14 cellular contexts compared by ENCODE assay signal in the genomic region with DNA sequence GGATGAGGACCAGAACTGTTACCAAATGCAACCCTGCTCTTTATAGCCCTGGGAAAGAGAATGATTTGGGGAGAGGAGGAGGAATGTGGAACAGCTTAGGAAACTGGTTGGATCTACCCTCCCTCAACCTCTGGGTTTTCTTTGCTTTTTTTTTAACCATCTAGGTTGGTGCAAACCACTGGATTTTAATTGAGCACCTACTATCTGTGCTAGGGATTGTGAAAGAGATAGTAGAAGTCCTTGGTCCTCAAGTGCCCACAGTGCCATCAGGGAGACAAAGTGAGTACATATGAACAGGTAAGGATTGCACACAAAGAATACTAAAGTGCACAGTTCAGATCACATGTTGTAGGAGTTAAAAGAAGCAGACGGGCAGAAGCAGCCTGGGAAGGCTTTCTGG. TPM values are rescaled to one million over a fixed set of nuclear protein-coding genes. Genes with fewer than 3 reads are reported as not detected.
DNase-seq lines count a peak whose midpoint lies in the region; ATAC-seq and TF ChIP-seq lines count a peak whose summit lies in the region.
"Had no signal": no experiment of that assay in that cellular context is flagged by ENCODE, and none has a peak within 500 bp of the region (broad histone marks: within the 10 kb centered on the region; RNA-seq: fewer than 3 reads in every experiment).

No MANE protein-coding gene starts in this region.

- no peak overlapping the region for H2AFZ ChIP-seq in OCI-LY7 (ENCODE audit: low read length)

- peaks cover 68% of the 10 kb centered on the region for H3K36me3 Mint-ChIP-seq in activated CD4-positive, alpha-beta T cell treated with anti-CD3 and anti-CD28 coated beads, Interleukin-2, amount 10 ng/mL, durations not matched to agents 24 days and 14 days (ENCODE audit: low read depth)
- peaks cover 65% of the 10 kb centered on the region for H3K36me3 Mint-ChIP-seq in stimulated activated memory B cell treated with anti-CD40 and anti-IgM and Interleukin-4, amounts not matched to agents 10 μg/mL and 1 μg/mL and 100 μg/mL, for 72 hours

- H3K4me3 Mint-ChIP-seq in activated CD4-positive, alpha-beta T cell treated with anti-CD3 and anti-CD28 coated beads, Interleukin-2, amount 10 ng/mL, durations not matched to agents 24 days and 14 days: peak overlapping the region; percentile 92
- peak overlapping the region; percentile 95 for H3K4me3 Mint-ChIP-seq in stimulated activated memory B cell treated with anti-CD40 and anti-IgM and Interleukin-4, amounts not matched to agents 10 μg/mL and 1 μg/mL and 100 μg/mL, for 72 hours

- POLR2A ChIA-PET in OCI-LY7 (lab: Charles Lee): interaction anchor here (1.1 kb wide), 1 partner anchor 30 kb away, joined by 3 read pairs; no protein-coding TSS in a partner anchor

- H3K4me3 ChIP-seq in OCI-LY7 (ENCODE audit: low read depth, low read length, poor library complexity, severe bottlenecking): no peak overlapping the region
- peak overlapping the region; percentile 21 for H3K4me3 ChIP-seq in coronary artery
- no peak overlapping the region for H3K4me3 ChIP-seq in tibial nerve
- H3K4me3 ChIP-seq: colonic mucosa had no signal

- no peaks in the 10 kb centered on the region for H3K9me3 Mint-ChIP-seq in activated CD4-positive, alpha-beta T cell treated with anti-CD3 and anti-CD28 coated beads, Interleukin-2, amount 10 ng/mL, durations not matched to agents 24 days and 14 days
- no peaks in the 10 kb centered on the region for H3K9me3 Mint-ChIP-seq in stimulated activated memory B cell treated with anti-CD40 and anti-IgM and Interleukin-4, amounts not matched to agents 10 μg/mL and 1 μg/mL and 100 μg/mL, for 72 hours

- 69 to 71% methylated on average over 1 of the region's 1 CpG for WGBS in tibial nerve, 2 donors

- DNase-seq in activated CD4-positive, alpha-beta T cell treated with anti-CD3 and anti-CD28 coated beads, Interleukin-2, amount 10 ng/mL, durations not matched to agents 24 days and 14 days: no peak
- no peak for DNase-seq in activated CD4-positive, alpha-beta T cell treated with anti-CD3 and anti-CD28 coated beads, Interleukin-2, amount 50 U/mL, for 1 hour
- no peak for DNase-seq in OCI-LY7 (ENCODE audit: low spot score)
- no peak for DNase-seq in coronary artery (ENCODE audit: low spot score)
- no peak for DNase-seq in tibial nerve (ENCODE audit: low spot score in 2 of 2)
- DNase-seq in kidney glomerular epithelial cell (lab: John Stamatoyannopoulos, UW): no peak
- no peak for DNase-seq in GOT3 (lab: John Stamatoyannopoulos, UW)
- DNase-seq: activated gamma-delta T cell treated with Interleukin-2 at 50 U/mL for 16 hours; colonic mucosa; nucleus accumbens; stimulated activated CD4-positive, alpha-beta T cell treated with anti-CD3 and anti-CD28 coated beads, Interleukin-2, amount 100 ng/mL, for 24 hours had no signal

- peak overlapping the region; percentile 98 for H3K27ac Mint-ChIP-seq in activated CD4-positive, alpha-beta T cell treated with anti-CD3 and anti-CD28 coated beads, Interleukin-2, amount 10 ng/mL, durations not matched to agents 24 days and 14 days
- H3K27ac Mint-ChIP-seq in stimulated activated memory B cell treated with anti-CD40 and anti-IgM and Interleukin-4, amounts not matched to agents 10 μg/mL and 1 μg/mL and 100 μg/mL, for 72 hours: peak overlapping the region; percentile 96

- H3K27me3 ChIP-seq in tibial nerve: no peaks in the 10 kb centered on the region
- H3K27me3 ChIP-seq: colonic mucosa had no signal

- no peaks in the 10 kb centered on the region for H4K20me1 ChIP-seq in OCI-LY7 (ENCODE audit: insufficient read depth, low read length)

- H3K9me2 ChIP-seq in OCI-LY7 (ENCODE audit: insufficient read depth, low read length): no peaks in the 10 kb centered on the region

- intact Hi-C loops in activated CD4-positive, alpha-beta T cell treated with anti-CD3 and anti-CD28 coated beads, Interleukin-2, amount 10 ng/mL, durations not matched to agents 24 days and 14 days (cut with micrococcal nuclease): loop anchor here (5.0 to 10.0 kb wide), 3 partner anchors 342 to 843 kb away; a partner anchor contains a TSS
- intact Hi-C loops in OCI-LY7 (cut with micrococcal nuclease; ENCODE audit: unreplicated experiment): no loop called here

- no peaks in the 10 kb centered on the region for H3K27me3 Mint-ChIP-seq in activated CD4-positive, alpha-beta T cell treated with anti-CD3 and anti-CD28 coated beads, Interleukin-2, amount 10 ng/mL, durations not matched to agents 24 days and 14 days
- no peaks in the 10 kb centered on the region for H3K27me3 Mint-ChIP-seq in stimulated activated memory B cell treated with anti-CD40 and anti-IgM and Interleukin-4, amounts not matched to agents 10 μg/mL and 1 μg/mL and 100 μg/mL, for 72 hours

- peaks cover 57% of the 10 kb centered on the region for H3K4me1 Mint-ChIP-seq in activated CD4-positive, alpha-beta T cell treated with anti-CD3 and anti-CD28 coated beads, Interleukin-2, amount 10 ng/mL, durations not matched to agents 24 days and 14 days
- H3K4me1 Mint-ChIP-seq in stimulated activated memory B cell treated with anti-CD40 and anti-IgM and Interleukin-4, amounts not matched to agents 10 μg/mL and 1 μg/mL and 100 μg/mL, for 72 hours: peaks cover 74% of the 10 kb centered on the region

- ATAC-seq in stimulated activated memory B cell treated with anti-CD40 and anti-IgM and Interleukin-4, amounts not matched to agents 10 μg/mL and 1 μg/mL and 100 μg/mL, for 72 hours: no peak

- BruUV-seq in OCI-LY7 (replicated peaks; lab: Mats Ljungman, UMichigan): no TSS peak

- H3K79me2 ChIP-seq in OCI-LY7 (ENCODE audit: insufficient read depth, low read depth, low read length): peaks cover 47% of the 10 kb centered on the region; the same call in 1 of the 2 replicates

- H3K9me3 ChIP-seq in OCI-LY7 (ENCODE audit: low read length) (no peaks in the 10 kb centered on the region), tibial nerve (no peaks in the 10 kb centered on the region)
- H3K9me3 ChIP-seq: colonic mucosa had no signal

- no peak for TF ChIP-seq POLR2A in tibial nerve (IDR thresholded peaks at IDR 0.05)

- CTCF ChIA-PET in OCI-LY7 (lab: Charles Lee; ENCODE audit: unreplicated experiment): no interaction called here

- TF ChIP-seq EP300 in tibial nerve (IDR thresholded peaks at IDR 0.05): no peak

- H3K36me3 ChIP-seq in OCI-LY7 (ENCODE audit: insufficient read depth, low read length) (peaks cover 49% of the 10 kb centered on the region), tibial nerve (peaks cover 0 to 53% (median 19%) of the 10 kb centered on the region in 3 donors)

- TF ChIP-seq CTCF in OCI-LY7 (conservative IDR thresholded peaks at IDR 0.05; ENCODE audit: low read length) (no peak), coronary artery (IDR thresholded peaks at IDR 0.05) (no peak), tibial nerve (IDR thresholded peaks at IDR 0.05) (no peak)

- peak overlapping the region; percentile 90; the same call in 1 of the 2 replicates for H3K4me2 ChIP-seq in OCI-LY7 (ENCODE audit: low read length)

- H3K27ac ChIP-seq in OCI-LY7 (ENCODE audit: low read depth, low read length, poor library complexity, severe bottlenecking) (peak overlapping the region; percentile 80), coronary artery (peak overlapping the region; percentile 95 to 100), tibial nerve (peak overlapping the region in 1 of 4 donors; percentile 97)

- H3K4me1 ChIP-seq in OCI-LY7 (ENCODE audit: insufficient read depth, low read length, poor library complexity, severe bottlenecking) (peaks cover 34% of the 10 kb centered on the region), tibial nerve (peaks cover 0 to 60% (median 23%) of the 10 kb centered on the region in 4 donors)
- H3K4me1 ChIP-seq: colonic mucosa had no signal

RNA-seq across cellular contexts. Expression of a gene that starts 4.7 kb away (rescaled TPM):
- 488 and 517 TPM in 2 replicates for total RNA-seq in activated CD4-positive, alpha-beta T cell treated with anti-CD3 and anti-CD28 coated beads, Interleukin-2, amount 10 ng/mL, durations not matched to agents 24 days and 14 days
- 193 and 260 TPM in 2 replicates for total RNA-seq in OCI-LY7 (2014; rRNA removed; shearing (Covaris generic))
- total RNA-seq in OCI-LY7 (2022): 195 and 215 TPM in 2 replicates
- total RNA-seq in tibial nerve: 100 to 1,000 TPM; 149 to 205 (median 168) TPM

RNA-seq across cellular contexts. Expression of a gene that starts 20.7 kb away (rescaled TPM):
- 1.5 TPM in 2 replicates for total RNA-seq in activated CD4-positive, alpha-beta T cell treated with anti-CD3 and anti-CD28 coated beads, Interleukin-2, amount 10 ng/mL, durations not matched to agents 24 days and 14 days
- total RNA-seq in OCI-LY7 (2014; rRNA removed; shearing (Covaris generic)): 0.57 TPM in 1 of 2 replicates, not detected in the other
- total RNA-seq in OCI-LY7 (2022) (0.63 and 0.85 TPM in 2 replicates), tibial nerve (under 1 TPM in 3 of 4 donors, not detected in 1; 0.39 to 0.66 (median 0.63) TPM)

RNA-seq across cellular contexts. Expression of a gene that starts 24.8 kb away (rescaled TPM):
- total RNA-seq in activated CD4-positive, alpha-beta T cell treated with anti-CD3 and anti-CD28 coated beads, Interleukin-2, amount 10 ng/mL, durations not matched to agents 24 days and 14 days: not detected in 2 replicates
- not detected in 2 replicates for total RNA-seq in OCI-LY7 (2014; rRNA removed; shearing (Covaris generic))
- total RNA-seq in OCI-LY7 (2022): not detected in 2 replicates
- total RNA-seq in tibial nerve: under 1 TPM in 2 of 4 donors, not detected in 2; 0.20 to 0.63 TPM

RNA-seq across cellular contexts. Expression of a gene that starts 33.4 kb away (rescaled TPM):
- not detected in 2 replicates for total RNA-seq in activated CD4-positive, alpha-beta T cell treated with anti-CD3 and anti-CD28 coated beads, Interleukin-2, amount 10 ng/mL, durations not matched to agents 24 days and 14 days
- not detected in 2 replicates for total RNA-seq in OCI-LY7 (2014; rRNA removed; shearing (Covaris generic))
- total RNA-seq in OCI-LY7 (2022): not detected in 2 replicates
- not detected for total RNA-seq in tibial nerve
- total RNA-seq: colonic mucosa, M059J had no signal

RNA-seq across cellular contexts. Expression of a gene that starts 58.2 kb away (rescaled TPM):
- not detected in 2 replicates for total RNA-seq in activated CD4-positive, alpha-beta T cell treated with anti-CD3 and anti-CD28 coated beads, Interleukin-2, amount 10 ng/mL, durations not matched to agents 24 days and 14 days
- total RNA-seq in OCI-LY7 (2014; rRNA removed; shearing (Covaris generic)): not detected in 2 replicates
- not detected in 2 replicates for total RNA-seq in OCI-LY7 (2022)
- total RNA-seq in tibial nerve: under 1 TPM in 1 of 4 donors, not detected in 3; 0.20 TPM
- total RNA-seq: colonic mucosa, M059J, subcutaneous adipose tissue had no signal
